ENCODE assay signal across 8 cellular contexts in the genomic region with DNA sequence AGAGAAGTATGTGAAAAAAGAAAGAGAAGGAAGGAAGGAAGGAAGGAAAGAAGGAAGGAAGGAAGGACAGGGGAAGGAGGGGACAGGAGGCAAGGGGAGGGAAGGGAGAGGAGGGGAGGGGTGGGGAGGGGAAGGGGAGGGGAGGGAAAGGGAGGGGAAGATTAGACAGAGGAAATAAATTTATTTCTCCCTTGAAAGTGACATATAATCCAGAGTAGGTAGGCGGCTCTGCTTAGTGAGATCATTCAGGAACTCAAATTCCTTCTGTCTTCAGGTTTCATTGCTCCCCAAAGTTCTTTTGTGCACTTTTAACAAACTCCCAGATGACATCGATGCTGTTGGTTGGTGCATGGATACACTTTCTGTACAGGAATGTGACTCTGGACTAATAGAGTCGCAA.
"Had no signal": no experiment of that assay in that cellular context is flagged by ENCODE, and none has a peak within 500 bp of the region (broad histone marks: within the 10 kb centered on the region; RNA-seq: fewer than 3 reads in every experiment).

No MANE protein-coding gene starts in this region.

- ATAC-seq: GM12878 had no signal

- FAIRE-seq: G401.6, GM12878, GM12891, GM12892, GM18507, GM19239 had no signal

- H3K4me3 ChIP-seq: GM12878 had no signal

- DNase-seq: GDM1, GF-D8 had no signal
